ENCODE assay signal across 31 cellular contexts in the genomic region with DNA sequence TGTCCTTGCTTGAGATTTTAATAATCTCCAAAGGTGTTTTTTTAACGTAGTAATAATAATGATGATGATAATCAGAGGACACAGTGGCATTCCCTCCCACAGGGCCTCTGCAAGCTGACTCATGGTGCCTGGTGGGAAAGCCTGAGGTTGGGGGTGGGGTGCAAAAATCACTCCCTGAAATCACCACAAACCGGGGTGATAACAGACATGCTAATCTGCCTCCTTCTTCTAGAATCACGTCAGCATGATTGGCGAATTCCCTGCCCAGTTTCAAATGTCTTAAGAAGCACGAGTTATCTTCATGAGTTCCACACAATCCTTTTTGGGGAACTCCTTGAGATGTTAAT.
"Had no signal": no experiment of that assay in that cellular context is flagged by ENCODE, and none has a peak within 500 bp of the region (broad histone marks: within the 10 kb centered on the region; RNA-seq: fewer than 3 reads in every experiment).

No MANE protein-coding gene starts in this region.

- H3K27me3 ChIP-seq: body of pancreas, cardiac muscle cell, colonic mucosa had no signal

- H3K27ac ChIP-seq: body of pancreas, breast epithelium, cardiac muscle cell, colonic mucosa, epithelial cell of prostate, esophagus squamous epithelium, gastroesophageal sphincter, heart right ventricle, WERI-Rb-1 had no signal

- H3K36me3 ChIP-seq: breast epithelium, cardiac muscle cell, colonic mucosa, esophagus squamous epithelium, gastroesophageal sphincter, heart right ventricle, WERI-Rb-1 had no signal

- FAIRE-seq: endometrium, endothelial cell of umbilical vein had no signal

- H3K4me3 ChIP-seq: body of pancreas, breast epithelium, cardiac muscle cell, colonic mucosa, esophagus squamous epithelium, gastroesophageal sphincter, heart right ventricle had no signal

- H3K9me3 ChIP-seq: body of pancreas, colonic mucosa, esophagus squamous epithelium, gastroesophageal sphincter, heart right ventricle had no signal

- DNase-seq: activated B cell treated with CpG ODN at 0.5 μM for 24 hours; activated CD4-positive, alpha-beta T cell treated with anti-CD3 and anti-CD28 coated beads for 48 hours; activated CD4-positive, alpha-beta T cell treated with anti-CD3 and anti-CD28 coated beads, Interleukin-2, amount 50 U/mL, for 1 hour; activated CD4-positive, alpha-beta T cell treated with anti-CD3 and anti-CD28 coated beads, Interleukin-2, amount 50 U/mL, for 48 hours; activated CD8-positive, alpha-beta memory T cell treated with anti-CD3 and anti-CD28 coated beads for 24 hours; activated CD8-positive, alpha-beta T cell treated with anti-CD3 and anti-CD28 coated beads for 36 hours; activated effector memory CD4-positive, alpha-beta T cell treated with Interleukin-2 at 50 U/mL for 16 hours; activated gamma-delta T cell treated with Interleukin-2 at 50 U/mL for 16 hours; activated naive CD4-positive, alpha-beta T cell treated with anti-CD3 and anti-CD28 coated beads, Interleukin-2, amount 50 U/mL, for 16 hours; activated naive CD4-positive, alpha-beta T cell treated with Interleukin-2 at 50 U/mL for 16 hours; activated T-cell treated with anti-CD3 and anti-CD28 coated beads, Interleukin-2, amount 50 U/mL, for 4 hours; aorta; body of pancreas; central memory CD4-positive, alpha-beta T cell; cerebellar nuclear complex; colonic mucosa; effector CD8-positive, alpha-beta T cell; esophagus squamous epithelium; foreskin melanocyte; heart right ventricle; T-helper 17 cell; T1000; WERI-Rb-1 had no signal

- ATAC-seq: activated CD4-positive, CD25-positive, alpha-beta regulatory T cell treated with anti-CD3 and anti-CD28 coated beads, Interleukin-2, amount 50 U/mL, for 24 hours; activated CD8-positive, alpha-beta T cell treated with anti-CD3 and anti-CD28 coated beads for 36 hours; activated T-cell treated with anti-CD3 and anti-CD28 coated beads, Interleukin-2, amount 50 U/mL, for 4 hours; activated T-helper 17 cell treated with anti-CD3 and anti-CD28 coated beads, Interleukin-2, amount 50 U/mL, for 72 hours; body of pancreas; gastroesophageal sphincter; heart right ventricle; T-helper 17 cell had no signal

- H3K4me1 ChIP-seq: breast epithelium, colonic mucosa, esophagus squamous epithelium, gastroesophageal sphincter, heart right ventricle had no signal
